In the genomic region with DNA sequence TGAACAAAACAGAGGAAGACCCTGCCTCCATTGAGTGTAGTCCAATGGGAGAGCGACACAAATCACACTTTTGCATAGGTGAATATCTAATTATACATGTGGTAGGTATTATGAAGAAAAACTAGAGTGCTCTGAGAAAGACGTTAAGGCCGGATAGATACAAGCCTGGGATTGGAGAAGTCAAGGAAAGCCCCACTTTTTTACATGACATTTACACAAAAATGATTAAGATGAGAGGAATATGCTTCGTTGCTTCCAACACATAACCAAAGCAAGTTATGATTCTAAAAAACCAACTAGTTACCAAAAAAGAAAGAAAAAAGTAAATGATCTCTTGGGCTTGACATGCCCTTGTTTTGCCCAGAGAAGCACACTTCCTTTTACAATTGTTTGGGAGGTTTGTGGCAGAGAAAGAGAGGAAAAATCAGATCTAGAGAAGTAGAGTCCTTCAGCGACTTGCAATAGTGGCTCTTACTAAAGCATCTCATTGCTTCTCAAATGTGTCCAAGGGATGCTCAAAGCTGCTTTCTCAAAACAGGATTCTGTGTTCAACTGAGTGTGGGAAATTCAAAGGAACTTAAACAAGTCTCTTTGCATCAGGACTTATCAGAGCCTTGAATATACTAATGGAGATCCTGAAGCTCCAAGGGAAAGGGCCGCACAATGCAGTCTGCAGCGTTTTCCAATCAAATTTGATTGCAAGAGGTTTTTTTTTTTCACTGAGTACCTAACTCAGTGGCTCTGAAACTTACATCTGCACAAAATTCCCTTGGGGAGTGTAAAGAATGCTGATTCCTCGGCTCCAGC, we compare ENCODE assay signal across 10 cellular contexts. TPM values are rescaled to one million over a fixed set of nuclear protein-coding genes. Genes with fewer than 3 reads are reported as not detected.
DNase-seq lines count a peak whose midpoint lies in the region; ATAC-seq, FAIRE-seq and TF ChIP-seq lines count a peak whose summit lies in the region.
"Had no signal": no experiment of that assay in that cellular context is flagged by ENCODE, and none has a peak within 500 bp of the region (broad histone marks: within the 10 kb centered on the region; RNA-seq: fewer than 3 reads in every experiment).

No MANE protein-coding gene starts in this region.

- H3K9ac ChIP-seq in OCI-LY3 (ENCODE audit: low read length) (no peak overlapping the region), kidney (ENCODE audit: low read length in 2 of 2) (no peak overlapping the region)

- peak overlapping the region; percentile 78 for H3K4me2 ChIP-seq in OCI-LY3 (ENCODE audit: low read length)
- H3K4me2 ChIP-seq: A549 had no signal

- H3K27me3 ChIP-seq in OCI-LY3 (ENCODE audit: low read depth, low read length) (no peaks in the 10 kb centered on the region), spleen (replicated peaks in 1 of 7) (no peaks in the 10 kb centered on the region)

- peaks cover 16% of the 10 kb centered on the region for H3K79me2 ChIP-seq in OCI-LY3 (ENCODE audit: low read length)

- peak overlapping the region; percentile 93 for H3K27ac Mint-ChIP-seq in activated CD4-positive, alpha-beta T cell treated with anti-CD3 and anti-CD28 coated beads, Interleukin-2, amount 10 ng/mL, durations not matched to agents 7 days and 5 days

- CTCF ChIA-PET in activated CD4-positive, alpha-beta T cell treated with anti-CD3 and anti-CD28 coated beads, Interleukin-2, amount 10 ng/mL, durations not matched to agents 7 days and 5 days (lab: Charles Lee), result interaction anchor here (1.3 to 2.1 kb wide), 3 partner anchors 11 to 100 kb away, joined by 3 to 6 read pairs (median 4); no protein-coding TSS in a partner anchor

- H3K9me3 Mint-ChIP-seq in activated CD4-positive, alpha-beta T cell treated with anti-CD3 and anti-CD28 coated beads, Interleukin-2, amount 10 ng/mL, durations not matched to agents 7 days and 5 days, result no peaks in the 10 kb centered on the region

- H2AFZ ChIP-seq in OCI-LY3 (ENCODE audit: low read depth, low read length), result no peak overlapping the region

- peaks cover 4% of the 10 kb centered on the region; the same call in 1 of the 2 replicates for H4K20me1 ChIP-seq in OCI-LY3 (ENCODE audit: insufficient read depth, low read length)

- H3K9me3 ChIP-seq in OCI-LY3 (ENCODE audit: insufficient read depth, low read length) (no peaks in the 10 kb centered on the region), spleen (no peaks in the 10 kb centered on the region), kidney (ENCODE audit: control insufficient read depth in 1 of 2, low read length in 2 of 2) (no peaks in the 10 kb centered on the region)
- H3K9me3 ChIP-seq: A549 had no signal

- H3K27ac ChIP-seq in OCI-LY3 (ENCODE audit: low read length) (peak overlapping the region; percentile 58), spleen (peak overlapping the region; percentile 43 to 100 (median 78)), kidney (ENCODE audit: low read depth in 2 of 2, low read length in 2 of 2) (no peak overlapping the region)
- H3K27ac ChIP-seq: A549 had no signal

- POLR2A ChIA-PET in activated CD4-positive, alpha-beta T cell treated with anti-CD3 and anti-CD28 coated beads, Interleukin-2, amount 10 ng/mL, durations not matched to agents 7 days and 5 days (lab: Charles Lee), result no interaction called here

- peak overlapping the region; percentile 46 for H3K4me3 ChIP-seq in OCI-LY3 (ENCODE audit: low read length)
- H3K4me3 ChIP-seq in spleen, result peak overlapping the region in 1 of 8 donors; percentile 55
- no peak overlapping the region for H3K4me3 ChIP-seq in kidney (ENCODE audit: low read length in 2 of 2)
- H3K4me3 ChIP-seq: A549 had no signal

- intact Hi-C loops in spleen (cut with DNase I; ENCODE audit: low total_unique reads), result no loop called here
- intact Hi-C loops in kidney (cut with DNase I), result no loop called here

- TF ChIP-seq CTCF in OCI-LY3 (IDR thresholded peaks at IDR 0.05; ENCODE audit: low read depth, low read length) (no peak), spleen (IDR thresholded peaks at IDR 0.05 in 8 of 11, conservative IDR thresholded peaks at IDR 0.05 in 3 of 11) (no peak), kidney (IDR thresholded peaks at IDR 0.05; ENCODE audit: borderline replicate concordance, extremely low read depth, insufficient read depth) (no peak)

- H3K36me3 ChIP-seq in OCI-LY3 (replicated peaks; ENCODE audit: low read depth, low read length) (peaks cover 3% of the 10 kb centered on the region), spleen (peaks cover 0 to 16% (median 0%) of the 10 kb centered on the region in 6 donors), kidney (ENCODE audit: control insufficient read depth in 1 of 2, insufficient read depth in 2 of 2, low read length in 2 of 2) (no peaks in the 10 kb centered on the region)

- TF ChIP-seq POLR2A in spleen (IDR thresholded peaks at IDR 0.05), result no peak

- peaks cover 99% of the 10 kb centered on the region for H3K4me1 Mint-ChIP-seq in activated CD4-positive, alpha-beta T cell treated with anti-CD3 and anti-CD28 coated beads, Interleukin-2, amount 10 ng/mL, durations not matched to agents 7 days and 5 days

- peaks cover 52% of the 10 kb centered on the region for H3K4me1 ChIP-seq in OCI-LY3 (ENCODE audit: low read length)
- H3K4me1 ChIP-seq in spleen, result peaks cover 99 to 100% (median 100%) of the 10 kb centered on the region in 6 donors
- peaks cover 10 to 14% of the 10 kb centered on the region in 2 donors for H3K4me1 ChIP-seq in kidney (ENCODE audit: control insufficient read depth in 1 of 2, insufficient read depth in 1 of 2, low read depth in 1 of 2, low read length in 2 of 2)
- H3K4me1 ChIP-seq: A549 had no signal

- peak; percentile 46 for ATAC-seq in HG02759 (IDR thresholded peaks at IDR 0.05; ENCODE audit: unreplicated experiment)
- ATAC-seq: A549 had no signal

- 61 to 77% (median 65%) methylated on average over 8 of the region's 8 CpGs for WGBS in spleen, 5 donors

- FAIRE-seq in kidney (lab: Jason Lieb, UNC), result no peak
- FAIRE-seq: A549 had no signal

- no peaks in the 10 kb centered on the region for H3K27me3 Mint-ChIP-seq in activated CD4-positive, alpha-beta T cell treated with anti-CD3 and anti-CD28 coated beads, Interleukin-2, amount 10 ng/mL, durations not matched to agents 7 days and 5 days

- H3K36me3 Mint-ChIP-seq in activated CD4-positive, alpha-beta T cell treated with anti-CD3 and anti-CD28 coated beads, Interleukin-2, amount 10 ng/mL, durations not matched to agents 7 days and 5 days (ENCODE audit: low read depth), result peaks cover 61% of the 10 kb centered on the region

- DNase-seq in activated CD4-positive, alpha-beta T cell treated with anti-CD3 and anti-CD28 coated beads, Interleukin-2, amount 10 ng/mL, durations not matched to agents 7 days and 5 days, result no peak
- DNase-seq in activated CD4-positive, alpha-beta T cell treated with anti-CD3 and anti-CD28 coated beads, Interleukin-2, amount 50 U/mL, for 4 hours, result no peak
- no peak for DNase-seq in spleen
- DNase-seq in kidney, result no peak
- no peak for DNase-seq in medulla oblongata (ENCODE audit: extremely low spot score)
- DNase-seq in NCI-H1417 (lab: John Stamatoyannopoulos, UW), result no peak
- DNase-seq: amygdala had no signal

- H3K4me3 Mint-ChIP-seq in activated CD4-positive, alpha-beta T cell treated with anti-CD3 and anti-CD28 coated beads, Interleukin-2, amount 10 ng/mL, durations not matched to agents 7 days and 5 days, result peak overlapping the region; percentile 22

RNA-seq across cellular contexts. Expression of gene FLI1, which starts 38.8 kb away (rescaled TPM):
- total RNA-seq in activated CD4-positive, alpha-beta T cell treated with anti-CD3 and anti-CD28 coated beads, Interleukin-2, amount 10 ng/mL, durations not matched to agents 7 days and 5 days, result 100 to 1,000 TPM; 106 to 134 TPM
- total RNA-seq in spleen, result 100 to 1,000 TPM; 125 to 270 (median 160) TPM
- polyA plus RNA-seq in spleen, result 10 to 100 TPM; 45.8 to 74.2 (median 52.5) TPM
- 28.2 TPM for total RNA-seq in kidney
- polyA plus RNA-seq in kidney (ENCODE audit: insufficient read depth, low read depth, low replicate concordance), result 5.7 TPM

Comparison
In these comparisons a context has a peak if more than half of its experiments do, and no peak if none do; other contexts are left out.
1. H3K27ac ChIP-seq: peak in OCI-LY3 (single experiment) and spleen (8 of 8); none in kidney (0 of 2).